In genomic region chr3:132256984-132257383, GRCh38 we compare ENCODE assay signal across 2 cellular contexts.
TF ChIP-seq lines count a peak whose summit lies in the region.

No MANE protein-coding gene starts in this region.

TF ChIP-seq in K562, 482 proteins besides CTCF, POLR2A, EP300 and RAD21:
- TF ChIP-seq ETS1 (conservative IDR thresholded peaks at IDR 0.05; ENCODE audit: control insufficient read depth, low read depth, low read length) (no peak), SMC3 (conservative IDR thresholded peaks at IDR 0.05; ENCODE audit: insufficient read depth, low read depth, low read length) (0 out of 2 replicates have a peak, but pooled peaks have one; percentile 9), ZSCAN29 (IDR thresholded peaks at IDR 0.05) (no peak)

TF ChIP-seq in liver, 16 proteins besides CTCF, POLR2A, EP300 and RAD21 (continued from another document):
- TF ChIP-seq REST (IDR thresholded peaks at IDR 0.05): no peak
- no peak for TF ChIP-seq ATF3 (IDR thresholded peaks at IDR 0.05)
- no peak for TF ChIP-seq MAX (IDR thresholded peaks at IDR 0.05)
- no peak for TF ChIP-seq SP1 (IDR thresholded peaks at IDR 0.05)
- no peak for TF ChIP-seq JUND (IDR thresholded peaks at IDR 0.05)
- no peak for TF ChIP-seq YY1 (IDR thresholded peaks at IDR 0.05)
- TF ChIP-seq FOXA2 (IDR thresholded peaks at IDR 0.05): no peak
- TF ChIP-seq HNF4G (IDR thresholded peaks at IDR 0.05): no peak
- TF ChIP-seq RXRA (IDR thresholded peaks at IDR 0.05): no peak
- no peak for TF ChIP-seq GABPA (IDR thresholded peaks at IDR 0.05 in 1 of 2, conservative IDR thresholded peaks at IDR 0.05 in 1 of 2)
- TF ChIP-seq NR2F2 (IDR thresholded peaks at IDR 0.05): no peak
- TF ChIP-seq FOXA1 (IDR thresholded peaks at IDR 0.05): no peak
- TF ChIP-seq TAF1 (conservative IDR thresholded peaks at IDR 0.05): no peak
- no peak for TF ChIP-seq ZBTB33 (IDR thresholded peaks at IDR 0.05)
